Comparison of ENCODE assay signal across 22 cellular contexts in genomic region chr5:76794871-76795270, GRCh38. TPM values are rescaled to one million over a fixed set of nuclear protein-coding genes. Genes with fewer than 3 reads are reported as not detected.
DNase-seq lines count a peak whose midpoint lies in the region; ATAC-seq, FAIRE-seq and TF ChIP-seq lines count a peak whose summit lies in the region.
"Had no signal": no experiment of that assay in that cellular context is flagged by ENCODE, and none has a peak within 500 bp of the region (broad histone marks: within the 10 kb centered on the region; RNA-seq: fewer than 3 reads in every experiment).

No MANE protein-coding gene starts in this region.

- H3K4me1 ChIP-seq in kidney (ENCODE audit: control insufficient read depth in 1 of 2, insufficient read depth in 1 of 2, low read depth in 1 of 2, low read length in 2 of 2) = no peaks in the 10 kb centered on the region
- H3K4me1 ChIP-seq: sigmoid colon, uterus had no signal

- no peak overlapping the region for H3K4me3 Mint-ChIP-seq in endothelial cell (ENCODE audit: unreplicated experiment)
- H3K4me3 Mint-ChIP-seq: CD8-positive, alpha-beta T cell; T-helper 2 cell treated with Interferon-gamma antibody and Interleukin-4, amounts not matched to agents 5 μg/mL and 100 μg/mL, for 36 hours had no signal

- peak overlapping the region; percentile 87 for H3K27ac Mint-ChIP-seq in endothelial cell (ENCODE audit: unreplicated experiment)
- H3K27ac Mint-ChIP-seq: CD8-positive, alpha-beta T cell; T-helper 2 cell treated with Interferon-gamma antibody and Interleukin-4, amounts not matched to agents 5 μg/mL and 100 μg/mL, for 36 hours had no signal

- ATAC-seq in HG03469 (IDR thresholded peaks at IDR 0.05; ENCODE audit: unreplicated experiment) (no peak), HG02885 (IDR thresholded peaks at IDR 0.05; ENCODE audit: poor library complexity, unreplicated experiment) (no peak)
- ATAC-seq: CD8-positive, alpha-beta T cell; heart right ventricle; left colon had no signal

- DNase-seq in AG10803 (ENCODE audit: low read depth) (peak; percentile 46), RCC 7860 (ENCODE audit: low spot score) (peak; percentile 19), endothelial cell (ENCODE audit: low spot score) (no peak), kidney tubule cell (ENCODE audit: low spot score) (peak; percentile 77), head of caudate nucleus (no peak), kidney (no peak)
- DNase-seq: amygdala; CD8-positive, alpha-beta T cell; heart right ventricle; left colon; NCI-H1048; NCI-H2081; NCI-H526; nucleus accumbens; sigmoid colon; SJCRH30; uterus had no signal

- no peaks in the 10 kb centered on the region for H3K36me3 ChIP-seq in kidney (ENCODE audit: control insufficient read depth in 1 of 2, insufficient read depth in 2 of 2, low read length in 2 of 2)
- H3K36me3 ChIP-seq: heart right ventricle, sigmoid colon, SJCRH30, uterus had no signal

- no peaks in the 10 kb centered on the region for H3K9me3 ChIP-seq in kidney (ENCODE audit: control insufficient read depth in 1 of 2, low read length in 2 of 2)
- H3K9me3 ChIP-seq: heart right ventricle, sigmoid colon, SJCRH30, uterus had no signal

- H3K9ac ChIP-seq in kidney (ENCODE audit: low read length in 2 of 2) = no peak overlapping the region

- H3K27ac ChIP-seq in kidney (ENCODE audit: low read depth in 2 of 2, low read length in 2 of 2) = no peak overlapping the region
- H3K27ac ChIP-seq: sigmoid colon, SJCRH30, uterus had no signal

- no peaks in the 10 kb centered on the region for H3K9me3 Mint-ChIP-seq in endothelial cell (ENCODE audit: unreplicated experiment)
- H3K9me3 Mint-ChIP-seq: CD8-positive, alpha-beta T cell had no signal

- peaks cover 32% of the 10 kb centered on the region for H3K4me1 Mint-ChIP-seq in endothelial cell (ENCODE audit: unreplicated experiment)

- H3K36me3 Mint-ChIP-seq in endothelial cell (ENCODE audit: low read depth, unreplicated experiment) = no peaks in the 10 kb centered on the region
- H3K36me3 Mint-ChIP-seq: CD8-positive, alpha-beta T cell had no signal

- TF ChIP-seq CTCF in AG10803 (conservative IDR thresholded peaks at IDR 0.05; ENCODE audit: low read length) (no peak), endothelial cell (IDR thresholded peaks at IDR 0.05; ENCODE audit: unreplicated experiment) (no peak), kidney (IDR thresholded peaks at IDR 0.05; ENCODE audit: borderline replicate concordance, extremely low read depth, insufficient read depth) (no peak)

- intact Hi-C loops in head of caudate nucleus (cut with DNase I) (no loop called here), kidney (cut with DNase I) (no loop called here)

- no peaks in the 10 kb centered on the region for H3K27me3 Mint-ChIP-seq in endothelial cell (ENCODE audit: unreplicated experiment)

- H3K4me3 ChIP-seq in AG10803 (ENCODE audit: low read length) (no peak overlapping the region), kidney (ENCODE audit: low read length in 2 of 2) (no peak overlapping the region)
- H3K4me3 ChIP-seq: heart right ventricle, sigmoid colon, SJCRH30, uterus had no signal

- no peak for FAIRE-seq in RCC 7860 (lab: Jason Lieb, UNC)
- no peak for FAIRE-seq in kidney (lab: Jason Lieb, UNC)
- FAIRE-seq: colon, endometrium had no signal

RNA-seq across cellular contexts. Expression of gene F2RL1, which starts 24.0 kb away (rescaled TPM):
- total RNA-seq in endothelial cell (ENCODE audit: unreplicated experiment) (141 TPM), kidney (51.9 TPM)
- polyA plus RNA-seq in kidney (ENCODE audit: insufficient read depth, low read depth, low replicate concordance) = 24.5 TPM

RNA-seq across cellular contexts. Expression of gene S100Z, which starts 54.9 kb away (rescaled TPM):
- total RNA-seq in endothelial cell (ENCODE audit: unreplicated experiment) (0.38 TPM), kidney (1.2 TPM)
- 0.69 TPM for polyA plus RNA-seq in kidney (ENCODE audit: insufficient read depth, low read depth, low replicate concordance)
- total RNA-seq: CD8-positive, alpha-beta T cell; sigmoid colon; SJCRH30 had no signal

Comparison
In these comparisons a context has a peak if more than half of its experiments do, and no peak if none do; other contexts are left out.
1. DNase-seq: peak in AG10803 (single experiment), RCC 7860 (single experiment) and kidney tubule cell (single experiment); none in endothelial cell (single experiment), head of caudate nucleus (0 of 42) and kidney (single experiment).